ENCODE assay signal across 9 cellular contexts in the genomic region with DNA sequence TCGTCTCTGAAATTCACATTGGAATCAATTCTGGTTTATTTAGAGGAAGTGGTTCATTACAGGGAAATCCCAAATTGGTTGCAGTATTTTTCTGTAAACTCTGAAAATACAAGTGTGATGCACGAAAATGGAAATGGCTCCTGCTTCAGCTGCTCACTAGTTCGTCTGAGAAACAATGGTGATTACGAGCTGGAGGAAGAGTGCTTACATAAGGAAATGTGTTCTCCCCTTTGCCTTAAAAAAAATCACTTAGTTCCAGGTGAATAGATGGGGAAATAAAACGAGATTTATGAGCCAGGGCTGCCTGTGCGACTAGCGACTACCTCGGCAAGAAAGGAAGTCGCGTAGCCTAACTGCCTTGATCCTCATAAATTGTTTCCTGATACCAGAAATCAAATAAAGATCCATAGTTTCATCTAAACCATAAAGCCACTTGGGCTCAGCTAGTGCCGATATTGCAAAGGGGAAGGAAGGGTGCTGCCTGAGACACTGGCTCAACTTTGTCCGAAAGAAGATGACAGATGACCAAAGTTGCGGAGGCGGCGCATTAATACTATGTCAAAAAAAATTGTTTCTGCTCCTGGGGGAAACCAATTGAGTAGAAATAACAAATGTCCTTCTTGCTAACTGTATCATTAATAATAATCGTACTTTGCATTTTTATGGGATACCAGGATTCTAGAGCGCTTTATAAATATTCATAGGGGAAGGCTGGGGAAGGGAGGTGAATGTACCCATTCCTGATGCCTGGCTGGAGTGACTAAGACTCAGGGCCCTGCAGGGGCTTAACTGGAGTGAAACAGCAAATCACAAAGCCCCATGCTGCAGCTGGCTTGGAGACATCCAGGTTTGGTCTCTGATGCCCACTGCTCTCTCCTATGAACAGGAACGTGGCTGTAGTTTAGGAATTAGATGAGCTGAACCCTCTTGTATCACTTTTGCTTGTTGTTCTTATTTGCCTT.
A peak's percentile ranks its signal among the peaks of the same experiment; 100 is the strongest.
DNase-seq lines count a peak whose midpoint lies in the region; ATAC-seq and TF ChIP-seq lines count a peak whose summit lies in the region.
"Had no signal": no experiment of that assay in that cellular context is flagged by ENCODE, and none has a peak within 500 bp of the region (broad histone marks: within the 10 kb centered on the region; RNA-seq: fewer than 3 reads in every experiment).

No MANE protein-coding gene starts in this region.

- no peak overlapping the region for H3K27ac Mint-ChIP-seq in nephron progenitor cell
- H3K27ac Mint-ChIP-seq: activated naive CD4-positive, alpha-beta T cell treated with anti-CD3 and anti-CD28 coated beads, Interleukin-2, amount 50 U/mL, for 24 hours had no signal

- peak; percentile 69 for ATAC-seq in HG02973 (IDR thresholded peaks at IDR 0.05; ENCODE audit: unreplicated experiment)
- no peak for ATAC-seq in GM21367 (IDR thresholded peaks at IDR 0.05; ENCODE audit: unreplicated experiment)

- H3K4me3 Mint-ChIP-seq in nephron progenitor cell: no peak overlapping the region
- H3K4me3 Mint-ChIP-seq: activated naive CD4-positive, alpha-beta T cell treated with anti-CD3 and anti-CD28 coated beads, Interleukin-2, amount 50 U/mL, for 24 hours had no signal

- H3K4me3 ChIP-seq in BE2C (ENCODE audit: low read depth, low read length) (peak overlapping the region; percentile 58), endocrine pancreas (ENCODE audit: control insufficient read depth, insufficient read depth, low read length) (peak overlapping the region; percentile 61)

- DNase-seq in BE2C: no peak
- DNase-seq in nephron progenitor cell: peak; percentile 25
- DNase-seq in NK-92 treated with Interleukin-12 subunit alpha and Interleukin-12 subunit beta, amount 100 ng/mL, for 24 hours (lab: John Stamatoyannopoulos, UW): no peak
- no peak for DNase-seq in SK-N-DZ (ENCODE audit: low spot score)
- no peak for DNase-seq in activated effector memory CD4-positive, alpha-beta T cell treated with anti-CD3 and anti-CD28 coated beads, Interleukin-2, amount 50 U/mL, for 16 hours

- TF ChIP-seq CTCF in BE2C (IDR thresholded peaks at IDR 0.05; ENCODE audit: low read depth, low read length) (no peak), nephron progenitor cell (IDR thresholded peaks at IDR 0.05) (no peak)

- H3K27me3 ChIP-seq in BE2C (no peaks in the 10 kb centered on the region), endocrine pancreas (ENCODE audit: control insufficient read depth, insufficient read depth, low read length) (no peaks in the 10 kb centered on the region)

- H3K4me1 Mint-ChIP-seq in nephron progenitor cell: peaks cover 12% of the 10 kb centered on the region
- H3K4me1 Mint-ChIP-seq: activated naive CD4-positive, alpha-beta T cell treated with anti-CD3 and anti-CD28 coated beads, Interleukin-2, amount 50 U/mL, for 24 hours had no signal

- no peaks in the 10 kb centered on the region for H3K36me3 Mint-ChIP-seq in nephron progenitor cell (ENCODE audit: low read depth)
- H3K36me3 Mint-ChIP-seq: activated naive CD4-positive, alpha-beta T cell treated with anti-CD3 and anti-CD28 coated beads, Interleukin-2, amount 50 U/mL, for 24 hours had no signal

- no peak overlapping the region for H3K9ac ChIP-seq in endocrine pancreas (ENCODE audit: control insufficient read depth, insufficient read depth, low read length)

- no peaks in the 10 kb centered on the region for H3K9me3 ChIP-seq in BE2C
- no peaks in the 10 kb centered on the region for H3K9me3 ChIP-seq in endocrine pancreas (ENCODE audit: control insufficient read depth, low read length)

- H3K4me1 ChIP-seq in BE2C: peaks cover 11% of the 10 kb centered on the region
- no peaks in the 10 kb centered on the region for H3K4me1 ChIP-seq in endocrine pancreas (ENCODE audit: control insufficient read depth, insufficient read depth, low read length)

- peaks cover 7% of the 10 kb centered on the region for H3K9me3 Mint-ChIP-seq in nephron progenitor cell
- H3K9me3 Mint-ChIP-seq: activated naive CD4-positive, alpha-beta T cell treated with anti-CD3 and anti-CD28 coated beads, Interleukin-2, amount 50 U/mL, for 24 hours had no signal

- no peaks in the 10 kb centered on the region for H3K36me3 ChIP-seq in BE2C
- H3K36me3 ChIP-seq in endocrine pancreas (ENCODE audit: control insufficient read depth, insufficient read depth, low read length): no peaks in the 10 kb centered on the region

- H3K27me3 Mint-ChIP-seq in nephron progenitor cell (ENCODE audit: low read depth, poor library complexity): peaks cover 18% of the 10 kb centered on the region
